ENCODE assay signal across 8 cellular contexts in the genomic region with DNA sequence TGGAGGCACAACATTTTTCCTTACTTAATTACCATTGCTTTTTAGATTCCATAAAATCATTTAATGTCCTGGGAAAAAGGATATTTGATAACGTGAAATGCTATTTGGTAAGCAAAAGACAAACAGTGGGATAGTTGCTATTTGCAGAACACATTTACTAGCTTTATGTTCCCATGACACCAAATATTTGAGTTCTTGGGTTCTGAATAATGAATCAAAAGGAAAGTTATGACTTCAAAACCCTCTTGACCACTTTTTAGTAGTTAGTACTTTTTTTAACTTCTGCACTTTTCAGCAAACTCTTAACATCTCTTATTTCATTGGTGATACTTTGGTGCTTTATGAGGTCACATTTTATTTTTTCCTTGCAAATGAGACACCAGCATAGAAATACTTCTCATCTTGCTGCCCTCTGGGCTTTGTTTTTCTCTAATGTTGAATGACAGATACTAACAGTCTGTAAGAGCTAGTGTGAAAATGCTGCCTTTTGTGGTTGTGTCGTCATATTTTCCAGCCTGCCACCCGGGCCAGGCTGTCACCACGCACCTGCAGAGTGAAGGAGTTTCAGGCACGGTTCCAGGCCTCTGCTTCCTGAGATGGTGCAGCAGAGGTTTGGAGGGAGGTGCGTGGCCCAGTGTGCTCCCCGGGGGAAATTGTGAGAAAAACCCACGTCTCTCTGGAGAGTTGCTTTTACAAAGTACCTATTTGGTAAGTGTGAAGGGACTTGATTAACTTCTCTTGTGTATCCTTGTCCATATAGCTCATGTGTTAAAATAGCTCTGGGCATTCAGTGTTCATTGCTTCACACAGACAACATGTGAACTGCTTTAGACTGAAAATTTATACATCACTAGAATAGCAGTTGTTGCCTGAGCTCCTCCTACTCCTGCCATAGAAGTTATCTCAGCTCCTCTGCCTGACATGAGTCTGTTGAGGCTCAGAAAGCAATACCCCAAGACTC.
DNase-seq lines count a peak whose midpoint lies in the region; ATAC-seq and TF ChIP-seq lines count a peak whose summit lies in the region.

No MANE protein-coding gene starts in this region.

- no peaks in the 10 kb centered on the region for H4K20me1 ChIP-seq in SU-DHL-6 (ENCODE audit: low read depth, low read length)

- H3K9me3 ChIP-seq in SU-DHL-6 (ENCODE audit: insufficient read depth, low read length): no peaks in the 10 kb centered on the region

- H3K9me2 ChIP-seq in SU-DHL-6 (replicated peaks; ENCODE audit: insufficient read depth, low read length): no peaks in the 10 kb centered on the region

- no peak overlapping the region for H3K9ac ChIP-seq in SU-DHL-6 (ENCODE audit: low read length)

- H3F3A ChIP-seq in SU-DHL-6 (ENCODE audit: insufficient read depth): no peaks in the 10 kb centered on the region

- no peaks in the 10 kb centered on the region for H3K9me3 Mint-ChIP-seq in stimulated activated naive B cell treated with anti-CD40 and anti-IgM and Interleukin-4, amounts not matched to agents 10 μg/mL and 1 μg/mL and 100 μg/mL, for 72 hours

- H3K4me1 Mint-ChIP-seq in stimulated activated naive B cell treated with anti-CD40 and anti-IgM and Interleukin-4, amounts not matched to agents 10 μg/mL and 1 μg/mL and 100 μg/mL, for 72 hours: peaks cover 27 to 29% of the 10 kb centered on the region in 2 donors

- peak overlapping the region; percentile 95 for H3K27ac Mint-ChIP-seq in stimulated activated naive B cell treated with anti-CD40 and anti-IgM and Interleukin-4, amounts not matched to agents 10 μg/mL and 1 μg/mL and 100 μg/mL, for 72 hours

- peak overlapping the region; percentile 34 for H3K4me2 ChIP-seq in SU-DHL-6 (ENCODE audit: low read depth, low read length, poor library complexity, severe bottlenecking)

- no peak overlapping the region for H2AFZ ChIP-seq in SU-DHL-6 (ENCODE audit: low read depth, low read length, severe bottlenecking)

- peak overlapping the region; percentile 54 for H3K27ac ChIP-seq in SU-DHL-6 (ENCODE audit: low read depth, low read length)

- DNase-seq in activated naive CD8-positive, alpha-beta T cell treated with anti-CD3 and anti-CD28 coated beads, Interleukin-2, amount 50 U/mL, for 16 hours (ENCODE audit: low read depth, low spot score): peak; percentile 58
- peak; percentile 80 for DNase-seq in stimulated activated naive B cell treated with anti-CD40 and anti-IgM and Interleukin-4, amounts not matched to agents 10 μg/mL and 1 μg/mL and 100 μg/mL, for 72 hours
- DNase-seq in cerebellar nuclear complex (lab: John Stamatoyannopoulos, UW): no peak
- no peak for DNase-seq in middle frontal gyrus (ENCODE audit: extremely low spot score, low spot score)
- no peak for DNase-seq in RKO (ENCODE audit: low spot score)

- H3K36me3 ChIP-seq in SU-DHL-6 (ENCODE audit: low read length): no peaks in the 10 kb centered on the region

- H3K4me3 ChIP-seq in SU-DHL-6 (ENCODE audit: insufficient read depth, low read length, poor library complexity, severe bottlenecking): no peak overlapping the region

- no peaks in the 10 kb centered on the region for H3K27me3 ChIP-seq in SU-DHL-6 (ENCODE audit: low read length)

- H3K79me2 ChIP-seq in SU-DHL-6 (ENCODE audit: insufficient read depth, low read length): no peaks in the 10 kb centered on the region

- H3K4me3 Mint-ChIP-seq in stimulated activated naive B cell treated with anti-CD40 and anti-IgM and Interleukin-4, amounts not matched to agents 10 μg/mL and 1 μg/mL and 100 μg/mL, for 72 hours: peak overlapping the region; percentile 56 to 62

- TF ChIP-seq CTCF in SU-DHL-6 (IDR thresholded peaks at IDR 0.05; ENCODE audit: insufficient read depth, low read length, poor library complexity, severe bottlenecking): no peak

- H3K36me3 Mint-ChIP-seq in stimulated activated naive B cell treated with anti-CD40 and anti-IgM and Interleukin-4, amounts not matched to agents 10 μg/mL and 1 μg/mL and 100 μg/mL, for 72 hours: no peaks in the 10 kb centered on the region

- H3K27me3 Mint-ChIP-seq in stimulated activated naive B cell treated with anti-CD40 and anti-IgM and Interleukin-4, amounts not matched to agents 10 μg/mL and 1 μg/mL and 100 μg/mL, for 72 hours: no peaks in the 10 kb centered on the region

- ATAC-seq in GM18867 (IDR thresholded peaks at IDR 0.05; ENCODE audit: unreplicated experiment) (peak; percentile 86), HG02840 (IDR thresholded peaks at IDR 0.05; ENCODE audit: low FRiP score, unreplicated experiment) (peak; percentile 83)
- ATAC-seq in stimulated activated naive B cell treated with anti-CD40 and anti-IgM and Interleukin-4, amounts not matched to agents 10 μg/mL and 1 μg/mL and 100 μg/mL, for 72 hours (replicated peaks): peak; percentile 91 to 93

Comparison
In these comparisons a context has a peak if more than half of its experiments do, and no peak if none do; other contexts are left out.
1. DNase-seq: peak in activated naive CD8-positive, alpha-beta T cell treated with anti-CD3 and anti-CD28 coated beads, Interleukin-2, amount 50 U/mL, for 16 hours (single experiment) and stimulated activated naive B cell treated with anti-CD40 and anti-IgM and Interleukin-4, amounts not matched to agents 10 μg/mL and 1 μg/mL and 100 μg/mL, for 72 hours (single experiment); none in cerebellar nuclear complex (0 of 2), middle frontal gyrus (single experiment) and RKO (single experiment).
2. Peak in every context shown above with its lines, with median percentiles within 50 percentile points of each other: ATAC-seq.